9 cellular contexts compared by ENCODE assay signal in the genomic region with DNA sequence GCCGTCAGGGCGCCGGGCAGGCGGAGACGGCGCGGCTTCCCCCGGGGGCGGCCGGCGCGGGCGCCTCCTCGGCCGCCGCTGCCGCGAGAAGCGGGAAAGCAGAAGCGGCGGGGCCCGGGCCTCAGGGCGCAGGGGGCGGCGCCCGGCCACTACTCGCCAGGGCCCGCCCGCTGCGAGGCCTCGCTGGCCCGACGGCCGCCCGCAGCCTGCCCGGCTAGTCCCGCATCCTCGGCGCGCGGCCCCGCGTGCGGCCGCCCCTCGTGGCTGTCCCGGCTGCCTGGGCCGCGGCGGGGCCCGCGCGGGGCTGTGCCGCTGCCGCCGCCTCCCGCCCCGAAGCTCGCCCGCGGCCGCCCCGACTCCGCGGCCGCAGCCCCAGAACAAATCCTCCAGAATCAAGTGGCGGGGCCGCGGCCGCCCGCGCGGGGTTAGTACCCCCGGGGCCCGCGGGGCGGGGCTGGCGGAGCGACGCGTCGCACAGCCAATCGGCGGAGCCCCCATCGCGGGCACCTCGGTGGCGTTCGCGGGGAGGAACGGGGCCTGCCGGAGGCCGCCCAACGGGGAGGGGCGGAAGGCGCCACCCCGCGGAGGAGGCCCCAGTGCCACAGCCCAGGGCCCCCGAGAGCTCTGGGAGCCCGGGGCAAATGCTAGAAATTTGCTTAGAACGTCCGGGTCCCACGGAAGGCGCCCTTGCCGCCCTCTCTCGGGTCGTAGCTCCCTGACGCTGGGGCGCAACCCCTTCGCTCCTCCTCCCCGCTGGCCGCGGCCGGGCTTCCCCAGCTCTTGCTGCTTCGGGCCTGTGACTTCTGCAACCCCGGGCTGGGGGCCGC. TPM values are rescaled to one million over a fixed set of nuclear protein-coding genes. Genes with fewer than 3 reads are reported as not detected.
DNase-seq lines count a peak whose midpoint lies in the region; ATAC-seq and TF ChIP-seq lines count a peak whose summit lies in the region.
"Had no signal": no experiment of that assay in that cellular context is flagged by ENCODE, and none has a peak within 500 bp of the region (broad histone marks: within the 10 kb centered on the region; RNA-seq: fewer than 3 reads in every experiment).

A gene (minus strand): TSS at position 401 of the 827 bp plus-strand sequence. CDS start 408 bp downstream, outside the sequence.

- TF ChIP-seq CTCF in endodermal cell (conservative IDR thresholded peaks at IDR 0.05) (peak; percentile 12), transverse colon (IDR thresholded peaks at IDR 0.05) (no peak)

- H2BK12ac ChIP-seq in neuronal stem cell (ENCODE audit: low read length) = no peak within 1 kb of the TSS

- H3K27me3 ChIP-seq in endodermal cell (ENCODE audit: control insufficient read depth, insufficient read depth, low read length, poor library complexity, severe bottlenecking) (peaks cover 95% of the 10 kb centered on the region), neuronal stem cell (ENCODE audit: control insufficient read depth in 3 of 3, insufficient read depth in 3 of 3, low read depth in 1 of 3, low read length in 3 of 3) (peaks cover 56 to 98% (median 95%) of the 10 kb centered on the region in 3 experiments), transverse colon (peaks cover 98% of the 10 kb centered on the region)

- peaks cover 87% of the 10 kb centered on the region for H3K27me3 Mint-ChIP-seq in endodermal cell (ENCODE audit: insufficient read depth)

- peak within 1 kb of the TSS; percentile 41 for H3K4me3 ChIP-seq in endodermal cell (ENCODE audit: low read length)
- peak within 1 kb of the TSS in 1 of 2 donors; percentile 63 for H3K4me3 ChIP-seq in neuronal stem cell (ENCODE audit: low read length in 2 of 2)
- peak within 1 kb of the TSS in 3 of 4 donors; percentile 20 to 45 (median 36) for H3K4me3 ChIP-seq in transverse colon

- peak within 1 kb of the TSS; percentile 11 for H2BK15ac ChIP-seq in neuronal stem cell (ENCODE audit: low read length)

- no peak within 1 kb of the TSS for H3K27ac ChIP-seq in endodermal cell (ENCODE audit: low read depth, low read length)
- no peak within 1 kb of the TSS for H3K27ac ChIP-seq in neuronal stem cell (replicated peaks; ENCODE audit: low read length)
- peak within 1 kb of the TSS; percentile 68 to 81 (median 78) for H3K27ac ChIP-seq in transverse colon
- H3K27ac ChIP-seq: C4-2B had no signal

- in situ Hi-C loops in transverse colon (cut with MboI; ENCODE audit: low pct_ligation_motif_present in 1 of 4, low pct_unique_long_range_greater_than_20kb in 1 of 4, low sequenced_read_pairs in 3 of 4) = loop anchor here in 3 of 4 donors (10.0 to 25.0 kb wide), 3 partner anchors 105 to 175 kb away; no protein-coding TSS in a partner anchor

- H3K27ac Mint-ChIP-seq in endodermal cell = no peak within 1 kb of the TSS

- no peak within 1 kb of the TSS for H2BK5ac ChIP-seq in neuronal stem cell (ENCODE audit: low read length)

- H3K4me1 ChIP-seq in endodermal cell (ENCODE audit: control insufficient read depth, insufficient read depth, low read length) (peaks cover 4% of the 10 kb centered on the region), neuronal stem cell (ENCODE audit: control insufficient read depth in 2 of 2, insufficient read depth in 1 of 2, low read depth in 1 of 2, low read length in 2 of 2) (peaks cover 0 to 17% of the 10 kb centered on the region in 2 donors), transverse colon (peaks cover 3 to 57% (median 31%) of the 10 kb centered on the region in 4 donors)

- no peaks in the 10 kb centered on the region for H3K36me3 Mint-ChIP-seq in endodermal cell (ENCODE audit: low read depth)

- H2AK5ac ChIP-seq in neuronal stem cell (ENCODE audit: low read depth, low read length) = peak within 1 kb of the TSS; percentile 30

- no peak within 1 kb of the TSS for H3K9ac ChIP-seq in endodermal cell (ENCODE audit: extremely low read depth, low read length, poor library complexity, severe bottlenecking)
- H3K9ac ChIP-seq in neuronal stem cell (ENCODE audit: low read depth, low read length, poor library complexity) = no peak within 1 kb of the TSS

- H3K4me2 ChIP-seq in neuronal stem cell (ENCODE audit: insufficient read depth, low read length, poor library complexity, severe bottlenecking) = peak within 1 kb of the TSS; percentile 55

- no peaks in the 10 kb centered on the region for H3K9me3 Mint-ChIP-seq in endodermal cell

- peak within 1 kb of the TSS; percentile 61 for H2AFZ ChIP-seq in neuronal stem cell (ENCODE audit: low read length)

- H3K4me1 Mint-ChIP-seq in endodermal cell = peaks cover 15% of the 10 kb centered on the region

- H3K14ac ChIP-seq in neuronal stem cell (ENCODE audit: low read length) = no peak within 1 kb of the TSS

- H3K4ac ChIP-seq in neuronal stem cell (ENCODE audit: low read length) = no peak within 1 kb of the TSS

- no peak within 1 kb of the TSS for H2BK120ac ChIP-seq in neuronal stem cell (ENCODE audit: low read depth, low read length)

- no peak within 1 kb of the TSS for H4K91ac ChIP-seq in neuronal stem cell (ENCODE audit: low read depth, low read length, poor library complexity)

- no peak for TF ChIP-seq EP300 in transverse colon (IDR thresholded peaks at IDR 0.05; ENCODE audit: low read depth)

- H3K18ac ChIP-seq in neuronal stem cell (ENCODE audit: low read length) = peak within 1 kb of the TSS; percentile 81

- H3K79me1 ChIP-seq in neuronal stem cell (ENCODE audit: low read depth, low read length) = no peaks in the 10 kb centered on the region

- TF ChIP-seq POLR2A in transverse colon (IDR thresholded peaks at IDR 0.05) = peak; percentile 18

- ATAC-seq in HG02884 (IDR thresholded peaks at IDR 0.05; ENCODE audit: unreplicated experiment) = peak; percentile 79

- H3K9me3 ChIP-seq in endodermal cell (ENCODE audit: control insufficient read depth, low read length) (no peaks in the 10 kb centered on the region), neuronal stem cell (replicated peaks in 1 of 2; ENCODE audit: control insufficient read depth in 2 of 2, insufficient read depth in 1 of 2, low read depth in 1 of 2, low read length in 2 of 2) (peaks cover 0 to 5% of the 10 kb centered on the region in 2 donors), transverse colon (no peaks in the 10 kb centered on the region)

- peak within 1 kb of the TSS; percentile 38 for H3K23ac ChIP-seq in neuronal stem cell (ENCODE audit: low read depth, low read length, poor library complexity)

- intact Hi-C loops in transverse colon (cut with DNase I; ENCODE audit: low total_unique reads) = no loop called here

- WGBS in endodermal cell (ENCODE audit: insufficient coverage in 1 of 2, insufficient read length in 1 of 2), 2 experiments = 1 to 4% methylated on average over 21 to 117 of the region's 117 CpGs
- WGBS in neuronal stem cell (ENCODE audit: extremely low coverage in 2 of 2, insufficient read length in 2 of 2, insufficient replicate concordance in 1 of 2), 2 donors = no CpG with 5 or more reads among the region's 117 CpGs
- WGBS in transverse colon (ENCODE audit: low coverage in 1 of 2), 2 donors = 2% methylated on average over 38 of the region's 117 CpGs; no CpG with 5 or more reads in 1 of the 2 donors

- H4K8ac ChIP-seq in neuronal stem cell (ENCODE audit: low read depth, low read length) = no peak within 1 kb of the TSS

- peak; percentile 71 for DNase-seq in NCI-H82 (lab: John Stamatoyannopoulos, UW)
- no peak for DNase-seq in NCI-H82 treated with DMSO at 0.1 percent for 48 hours (lab: John Stamatoyannopoulos, UW; ENCODE audit: unreplicated experiment)
- DNase-seq in NCI-H1694 (lab: John Stamatoyannopoulos, UW) = peak; percentile 37
- peak; percentile 91 for DNase-seq in activated CD4-positive, alpha-beta T cell treated with anti-CD3 and anti-CD28 coated beads, Interleukin-2, amount 50 U/mL, for 1 hour
- DNase-seq in endodermal cell = peak; percentile 85
- DNase-seq in neuronal stem cell (ENCODE audit: low spot score) = peak; percentile 54
- DNase-seq in transverse colon = peak; percentile 83

- no peaks in the 10 kb centered on the region for H3K36me3 ChIP-seq in endodermal cell (ENCODE audit: control insufficient read depth, insufficient read depth, low read length)
- no peaks in the 10 kb centered on the region for H3K36me3 ChIP-seq in neuronal stem cell (replicated peaks in 1 of 2; ENCODE audit: control insufficient read depth in 2 of 2, insufficient read depth in 2 of 2, low read length in 2 of 2)
- no peaks in the 10 kb centered on the region for H3K36me3 ChIP-seq in transverse colon

- H3K4me3 Mint-ChIP-seq in endodermal cell = peak within 1 kb of the TSS; percentile 47

RNA-seq across cellular contexts. Expression of the gene that starts here (rescaled TPM):
- total RNA-seq in endodermal cell (under 1 TPM; 0.24 to 0.31 TPM), transverse colon (1 to 10 TPM; 1.5 to 4.8 (median 3.4) TPM)
- 0.14 TPM for polyA plus RNA-seq in endodermal cell (2013, experiment 1 of 2)
- polyA plus RNA-seq in endodermal cell (2013, experiment 2 of 2) = 0.17 TPM
- polyA plus RNA-seq in neuronal stem cell (2013, experiment 1 of 2) = 0.15 TPM
- polyA plus RNA-seq in neuronal stem cell (2013, experiment 2 of 2) = 0.25 TPM

Comparison
In these comparisons a context has a peak if more than half of its experiments do, and no peak if none do; other contexts are left out.
1. Peak in DNase-seq and H3K4me3 ChIP-seq in endodermal cell; RNA of the gene not detected or under 1 TPM.
2. H3K27ac ChIP-seq: peak in transverse colon (4 of 4); none in endodermal cell (single experiment) and neuronal stem cell (single experiment).